ENCODE assay signal across 5 cellular contexts in genomic region chr20:58454460-58454859, GRCh38.
"Had no signal": no experiment of that assay in that cellular context is flagged by ENCODE, and none has a peak within 500 bp of the region (broad histone marks: within the 10 kb centered on the region; RNA-seq: fewer than 3 reads in every experiment).

No MANE protein-coding gene starts in this region.

- H3K4me3 ChIP-seq: GM23338 had no signal

- H3K4me3 Mint-ChIP-seq: GM23338, H9 had no signal

- H3K9me3 Mint-ChIP-seq: GM23338 had no signal

- DNase-seq: H9, HCEC 1CT, IMR-90 had no signal

- ATAC-seq: GM23338 had no signal

- H3K27ac Mint-ChIP-seq: GM23338, H9 had no signal

- H3K27ac ChIP-seq: HL-60 had no signal
